In genomic region chr2:3082705-3083104, GRCh38 we compare ENCODE assay signal across 11 cellular contexts.
"Had no signal": no experiment of that assay in that cellular context is flagged by ENCODE, and none has a peak within 500 bp of the region (broad histone marks: within the 10 kb centered on the region; RNA-seq: fewer than 3 reads in every experiment).

No MANE protein-coding gene starts in this region.

- DNase-seq: GM23248, GOT3, H7, H9, HCEC 1CT, HFFc6 had no signal

- FAIRE-seq: H1, H54 had no signal

- H3K4me1 ChIP-seq: HAP-1 had no signal

- H3K9me3 ChIP-seq: HAP-1 had no signal

- ATAC-seq: GM23338, HCT116 had no signal

- H3K36me3 ChIP-seq: HAP-1 had no signal

- H3K27ac ChIP-seq: GM23248 had no signal

- H3K4me3 ChIP-seq: GM23248, GM23338, HAP-1 had no signal

- H3K4me2 ChIP-seq: GM23338 had no signal
